In the genomic region with DNA sequence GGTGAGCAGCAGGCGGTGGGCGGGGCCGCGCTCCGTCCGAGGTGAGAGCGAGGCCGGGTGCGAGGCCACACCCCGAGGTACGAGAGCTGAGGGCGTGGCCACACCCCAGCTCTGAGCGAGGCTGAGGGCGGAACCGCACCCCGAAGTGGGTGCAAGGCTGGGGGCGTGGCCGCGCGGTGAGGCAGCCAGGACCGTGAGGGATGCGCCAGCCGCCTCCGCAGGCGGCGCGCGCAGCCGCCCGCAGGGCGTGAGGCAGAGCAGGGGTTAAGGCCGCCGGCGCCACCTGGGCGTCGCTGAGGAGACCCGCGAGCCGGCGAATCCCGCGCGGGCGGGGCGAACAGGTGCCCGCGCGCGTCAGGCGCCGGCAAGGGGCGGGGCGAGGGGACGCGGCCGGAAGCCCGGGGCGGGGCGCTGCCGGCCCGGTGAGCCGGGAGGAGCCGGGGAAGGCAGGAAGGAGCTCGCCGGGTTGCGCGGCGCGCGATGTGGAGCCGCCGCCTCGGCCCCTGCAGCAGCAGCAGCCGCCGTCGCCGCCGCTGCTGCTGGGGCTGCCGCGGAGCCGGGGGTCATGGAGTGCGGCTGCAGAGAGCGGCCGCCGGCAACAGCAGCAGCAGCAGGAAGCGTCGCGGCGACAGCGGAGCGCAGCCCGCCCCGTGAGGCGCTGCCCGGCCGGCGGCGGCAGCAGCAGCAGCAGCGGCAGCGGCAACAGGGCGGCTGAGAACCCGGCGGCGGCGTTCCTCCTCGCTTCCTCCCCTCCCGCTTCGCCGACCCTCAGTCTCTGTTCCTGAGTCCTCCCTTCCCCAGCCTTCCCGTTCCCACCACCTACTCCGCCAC, we compare ENCODE assay signal across 8 cellular contexts. TPM values are rescaled to one million over a fixed set of nuclear protein-coding genes. Genes with fewer than 3 reads are reported as not detected.
A peak's percentile ranks its signal among the peaks of the same experiment; 100 is the strongest.
DNase-seq lines count a peak whose midpoint lies in the region; ATAC-seq and TF ChIP-seq lines count a peak whose summit lies in the region.

A gene with protein sequence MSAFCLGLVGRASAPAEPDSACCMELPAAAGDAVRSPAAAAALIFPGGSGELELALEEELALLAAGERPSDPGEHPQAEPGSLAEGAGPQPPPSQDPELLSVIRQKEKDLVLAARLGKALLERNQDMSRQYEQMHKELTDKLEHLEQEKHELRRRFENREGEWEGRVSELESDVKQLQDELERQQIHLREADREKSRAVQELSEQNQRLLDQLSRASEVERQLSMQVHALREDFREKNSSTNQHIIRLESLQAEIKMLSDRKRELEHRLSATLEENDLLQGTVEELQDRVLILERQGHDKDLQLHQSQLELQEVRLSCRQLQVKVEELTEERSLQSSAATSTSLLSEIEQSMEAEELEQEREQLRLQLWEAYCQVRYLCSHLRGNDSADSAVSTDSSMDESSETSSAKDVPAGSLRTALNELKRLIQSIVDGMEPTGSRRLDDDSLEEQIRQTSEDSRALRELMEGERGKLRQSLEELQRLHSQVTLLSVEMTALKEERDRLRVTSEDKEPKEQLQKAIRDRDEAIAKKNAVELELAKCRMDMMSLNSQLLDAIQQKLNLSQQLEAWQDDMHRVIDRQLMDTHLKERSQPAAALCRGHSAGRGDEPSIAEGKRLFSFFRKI (plus strand): TSS at position 449 of the 831 bp plus-strand sequence. CDS start 633 bp downstream, outside the sequence.

- DNase-seq in EH (ENCODE audit: low read depth), result peak; percentile 60
- peak; percentile 99 for DNase-seq in GM23338 (ENCODE audit: low spot score)
- DNase-seq in LHCN-M2 (ENCODE audit: low read depth), result peak; percentile 19
- peak; percentile 98 for DNase-seq in RPMI8226
- peak; percentile 91 to 99 for DNase-seq in activated T-helper 1 cell treated with anti-CD3 and anti-CD28 coated beads, Interleukin-2, amount 50 U/mL, for 16 hours (ENCODE audit: low read depth in 1 of 2, low spot score in 1 of 2)
- DNase-seq in fibroblast of pulmonary artery (ENCODE audit: low read depth), result peak; percentile 35
- DNase-seq in neural crest cell (ENCODE audit: low read depth, low spot score), result peak; percentile 46

- no peaks in the 10 kb centered on the region for H3K9me3 ChIP-seq in stomach smooth muscle (ENCODE audit: control insufficient read depth in 2 of 2, low read length in 2 of 2)

- peaks cover 18% of the 10 kb centered on the region for H4K20me1 ChIP-seq in GM23338 (replicated peaks; ENCODE audit: insufficient read depth)

- H3K4me3 ChIP-seq in GM23338 (peak within 1 kb of the TSS; percentile 89), fibroblast of pulmonary artery (replicated peaks; ENCODE audit: low read depth, low read length) (peak within 1 kb of the TSS; percentile 47), stomach smooth muscle (ENCODE audit: low read length in 2 of 2) (peak within 1 kb of the TSS; percentile 1 to 71)

- H3K4me1 Mint-ChIP-seq in GM23338 (peaks cover 24% of the 10 kb centered on the region), neural crest cell (peaks cover 7% of the 10 kb centered on the region)

- peak; percentile 86 for ATAC-seq in GM23338

- H3K79me2 ChIP-seq in GM23338 (replicated peaks; ENCODE audit: insufficient read depth), result peaks cover 20% of the 10 kb centered on the region

- H3K36me3 Mint-ChIP-seq in GM23338 (ENCODE audit: low read depth), result peaks cover 10% of the 10 kb centered on the region
- no peaks in the 10 kb centered on the region for H3K36me3 Mint-ChIP-seq in neural crest cell (ENCODE audit: low read depth)

- peak within 1 kb of the TSS; percentile 84 for H3K4me3 Mint-ChIP-seq in GM23338
- H3K4me3 Mint-ChIP-seq in neural crest cell, result peak within 1 kb of the TSS; percentile 89

- TF ChIP-seq CTCF in GM23338 (conservative IDR thresholded peaks at IDR 0.05; ENCODE audit: low read depth in 2 of 2) (no peak), fibroblast of pulmonary artery (IDR thresholded peaks at IDR 0.05; ENCODE audit: low read length, missing control alignments) (no peak), neural crest cell (conservative IDR thresholded peaks at IDR 0.05) (no peak)

- peaks cover 23% of the 10 kb centered on the region for H3F3A ChIP-seq in GM23338 (replicated peaks; ENCODE audit: low read depth)

- H3K27ac Mint-ChIP-seq in GM23338 (peak within 1 kb of the TSS; percentile 96), neural crest cell (ENCODE audit: unreplicated experiment) (no peak within 1 kb of the TSS)

- H3K36me3 ChIP-seq in GM23338 (ENCODE audit: insufficient read depth) (no peaks in the 10 kb centered on the region; the same call in 1 of the 2 replicates), stomach smooth muscle (ENCODE audit: control insufficient read depth in 2 of 2, insufficient read depth in 2 of 2, low read length in 2 of 2) (no peaks in the 10 kb centered on the region)

- H2AFZ ChIP-seq in GM23338, result peak within 1 kb of the TSS; percentile 67

- H3K9ac ChIP-seq in stomach smooth muscle (ENCODE audit: low read length in 2 of 2), result no peak within 1 kb of the TSS

- no peaks in the 10 kb centered on the region for H3K9me2 ChIP-seq in GM23338 (ENCODE audit: insufficient read depth)

- H3K27me3 Mint-ChIP-seq in GM23338 (ENCODE audit: insufficient read depth, low read depth, poor library complexity) (peaks cover 4% of the 10 kb centered on the region), neural crest cell (ENCODE audit: low read depth) (peaks cover 78% of the 10 kb centered on the region)

- peak within 1 kb of the TSS; percentile 98 for H3K4me2 ChIP-seq in GM23338

- H3K9me3 Mint-ChIP-seq in GM23338 (peaks cover 3% of the 10 kb centered on the region; the same call in 1 of the 3 replicates), neural crest cell (no peaks in the 10 kb centered on the region)

- H3K27ac ChIP-seq in GM23338 (ENCODE audit: low read depth) (peak within 1 kb of the TSS; percentile 72), stomach smooth muscle (ENCODE audit: low read length) (no peak within 1 kb of the TSS)

- H3K4me1 ChIP-seq in GM23338 (ENCODE audit: insufficient read depth) (peaks cover 22% of the 10 kb centered on the region), stomach smooth muscle (ENCODE audit: control insufficient read depth, insufficient read depth, low read length) (peaks cover 17% of the 10 kb centered on the region)

- peaks cover 16% of the 10 kb centered on the region for H3K27me3 ChIP-seq in GM23338 (ENCODE audit: insufficient read depth)
- peaks cover 5 to 8% of the 10 kb centered on the region in 2 donors for H3K27me3 ChIP-seq in stomach smooth muscle (ENCODE audit: control insufficient read depth in 1 of 2, insufficient read depth in 2 of 2, low read length in 2 of 2)

TF ChIP-seq in GM23338, 12 proteins besides CTCF, POLR2A, EP300 and RAD21:
- TF ChIP-seq, protein P1, sequence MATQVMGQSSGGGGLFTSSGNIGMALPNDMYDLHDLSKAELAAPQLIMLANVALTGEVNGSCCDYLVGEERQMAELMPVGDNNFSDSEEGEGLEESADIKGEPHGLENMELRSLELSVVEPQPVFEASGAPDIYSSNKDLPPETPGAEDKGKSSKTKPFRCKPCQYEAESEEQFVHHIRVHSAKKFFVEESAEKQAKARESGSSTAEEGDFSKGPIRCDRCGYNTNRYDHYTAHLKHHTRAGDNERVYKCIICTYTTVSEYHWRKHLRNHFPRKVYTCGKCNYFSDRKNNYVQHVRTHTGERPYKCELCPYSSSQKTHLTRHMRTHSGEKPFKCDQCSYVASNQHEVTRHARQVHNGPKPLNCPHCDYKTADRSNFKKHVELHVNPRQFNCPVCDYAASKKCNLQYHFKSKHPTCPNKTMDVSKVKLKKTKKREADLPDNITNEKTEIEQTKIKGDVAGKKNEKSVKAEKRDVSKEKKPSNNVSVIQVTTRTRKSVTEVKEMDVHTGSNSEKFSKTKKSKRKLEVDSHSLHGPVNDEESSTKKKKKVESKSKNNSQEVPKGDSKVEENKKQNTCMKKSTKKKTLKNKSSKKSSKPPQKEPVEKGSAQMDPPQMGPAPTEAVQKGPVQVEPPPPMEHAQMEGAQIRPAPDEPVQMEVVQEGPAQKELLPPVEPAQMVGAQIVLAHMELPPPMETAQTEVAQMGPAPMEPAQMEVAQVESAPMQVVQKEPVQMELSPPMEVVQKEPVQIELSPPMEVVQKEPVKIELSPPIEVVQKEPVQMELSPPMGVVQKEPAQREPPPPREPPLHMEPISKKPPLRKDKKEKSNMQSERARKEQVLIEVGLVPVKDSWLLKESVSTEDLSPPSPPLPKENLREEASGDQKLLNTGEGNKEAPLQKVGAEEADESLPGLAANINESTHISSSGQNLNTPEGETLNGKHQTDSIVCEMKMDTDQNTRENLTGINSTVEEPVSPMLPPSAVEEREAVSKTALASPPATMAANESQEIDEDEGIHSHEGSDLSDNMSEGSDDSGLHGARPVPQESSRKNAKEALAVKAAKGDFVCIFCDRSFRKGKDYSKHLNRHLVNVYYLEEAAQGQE (IDR thresholded peaks at IDR 0.05; ENCODE audit: unreplicated experiment), result peak; percentile 32
- no peak for TF ChIP-seq CREB1 (CRISPR knock-in tag; IDR thresholded peaks at IDR 0.05; ENCODE audit: low read depth)
- peak; percentile 24 for TF ChIP-seq POLR2AphosphoS5 (IDR thresholded peaks at IDR 0.05; ENCODE audit: low read depth)

RNA-seq across cellular contexts. Expression of the gene that starts here (rescaled TPM):
- 25.7 and 30.3 TPM in 2 replicates for total RNA-seq in GM23338 (2014; rRNA removed; shearing (Covaris generic))
- 14.0 and 15.9 TPM in 2 replicates for polyA plus RNA-seq in GM23338 (2016; fragmentation: Nextera tagmentation; extraction: Ambion mirVana)
- total RNA-seq in LHCN-M2 (2014; rRNA removed) (not detected in 2 replicates), neural crest cell (5.2 and 6.3 TPM in 2 replicates)
- 0.04 TPM for polyA plus RNA-seq in LHCN-M2 (2012)

Comparison
In these comparisons a context has a peak if more than half of its experiments do, and no peak if none do; other contexts are left out.
1. Peak in DNase-seq in LHCN-M2; RNA of the gene not detected or under 1 TPM.
2. DNase-seq: peak in every context shown above with its lines; median percentile 99 in GM23338; 98 in RPMI8226; 95 in activated T-helper 1 cell treated with anti-CD3 and anti-CD28 coated beads, Interleukin-2, amount 50 U/mL, for 16 hours; 60 in EH; 46 in neural crest cell; 35 in fibroblast of pulmonary artery; 19 in LHCN-M2.
3. H3K4me3 ChIP-seq: peak in every context shown above with its lines; median percentile 89 in GM23338; 47 in fibroblast of pulmonary artery; 36 in stomach smooth muscle.